Comparison of ENCODE assay signal across 8 cellular contexts in the genomic region with DNA sequence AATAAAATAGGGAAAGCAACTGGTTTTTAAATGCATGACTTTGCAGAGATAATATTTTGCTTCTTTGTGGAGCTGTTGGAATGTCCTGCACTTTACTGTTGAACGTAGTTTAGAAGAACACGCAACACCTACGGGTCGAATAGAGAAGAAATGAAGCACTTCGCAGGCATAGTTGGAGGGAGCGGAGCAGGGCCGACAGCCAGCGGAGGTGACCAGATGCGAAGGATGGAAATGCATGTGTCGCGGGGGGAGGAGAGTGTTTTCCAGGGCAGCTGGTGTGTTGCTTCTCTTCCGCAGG. TPM values are rescaled to one million over a fixed set of nuclear protein-coding genes. Genes with fewer than 3 reads are reported as not detected.
DNase-seq lines count a peak whose midpoint lies in the region; TF ChIP-seq lines count a peak whose summit lies in the region.

No MANE protein-coding gene starts in this region.

- no peak overlapping the region for H4K12ac ChIP-seq in trophoblast cell (ENCODE audit: low read depth, low read length)

- no peak overlapping the region for H2BK12ac ChIP-seq in trophoblast cell (ENCODE audit: low read length)

- H3K23ac ChIP-seq in trophoblast cell (ENCODE audit: low read length): no peak overlapping the region

- H3K4me1 ChIP-seq in HUES64 (ENCODE audit: insufficient read depth, low read length) (peaks cover 27% of the 10 kb centered on the region), trophoblast cell (ENCODE audit: control insufficient read depth in 1 of 2, insufficient read depth in 2 of 2, low read length in 2 of 2) (peaks cover 4 to 18% of the 10 kb centered on the region in 2 experiments)

- no peak overlapping the region for H2BK5ac ChIP-seq in trophoblast cell (ENCODE audit: low read depth, low read length, poor library complexity)

- peak overlapping the region; percentile 94 for H3K4me3 ChIP-seq in HUES64 (ENCODE audit: low read length)
- peak overlapping the region; percentile 81 for H3K4me3 ChIP-seq in WI38 (ENCODE audit: low read depth, low read length)
- H3K4me3 ChIP-seq in fibroblast of the aortic adventitia (ENCODE audit: low read depth, low read length): peak overlapping the region; percentile 97
- peak overlapping the region; percentile 98 for H3K4me3 ChIP-seq in trophoblast cell (ENCODE audit: low read depth, low read length)

- H3K4ac ChIP-seq in trophoblast cell (ENCODE audit: low read depth, low read length): peak overlapping the region; percentile 74

- H2BK120ac ChIP-seq in trophoblast cell (ENCODE audit: insufficient read depth, low read length, poor library complexity): no peak overlapping the region

- H3K9ac ChIP-seq in HUES64 (ENCODE audit: low read depth, low read length): peak overlapping the region; percentile 97
- H3K9ac ChIP-seq in trophoblast cell (ENCODE audit: low read length): peak overlapping the region; percentile 5

- DNase-seq in CD14-positive monocyte (ENCODE audit: low spot score) (no peak), fibroblast of the aortic adventitia (ENCODE audit: low read depth) (peak; percentile 53), trophoblast cell (peak; percentile 38 to 62), activated gamma-delta T cell treated with Interleukin-2 at 50 U/mL for 16 hours (no peak), SW 1271 (lab: John Stamatoyannopoulos, UW) (no peak), cerebellum (ENCODE audit: low spot score) (no peak)

- peaks cover 12% of the 10 kb centered on the region for H3K79me1 ChIP-seq in trophoblast cell (ENCODE audit: low read length)

- peaks cover 16% of the 10 kb centered on the region for H3K79me2 ChIP-seq in trophoblast cell (ENCODE audit: control insufficient read depth, insufficient read depth, low read length, poor library complexity)

- H3K9me3 ChIP-seq in HUES64 (ENCODE audit: insufficient read depth, low read depth, low read length) (no peaks in the 10 kb centered on the region), trophoblast cell (ENCODE audit: insufficient read depth, low read depth, low read length) (no peaks in the 10 kb centered on the region)

- 2% methylated on average over 12 of the region's 12 CpGs for WGBS in HUES64
- no CpG with 5 or more reads among the region's 12 CpGs for WGBS in trophoblast cell (ENCODE audit: extremely low coverage, insufficient coverage, insufficient read length)

- peak overlapping the region; percentile 97 for H3K4me2 ChIP-seq in trophoblast cell (ENCODE audit: low read length)

- H3K18ac ChIP-seq in trophoblast cell (ENCODE audit: low read length): no peak overlapping the region

- no peak overlapping the region for H3K14ac ChIP-seq in trophoblast cell (ENCODE audit: low read length)

- H3K27ac Mint-ChIP-seq in CD14-positive monocyte: peak overlapping the region; percentile 83 to 94 (median 90)

- peaks cover 68% of the 10 kb centered on the region for H3K4me1 Mint-ChIP-seq in CD14-positive monocyte

- peak overlapping the region; percentile 85 to 96 for H3K4me3 Mint-ChIP-seq in CD14-positive monocyte

- peaks cover 9% of the 10 kb centered on the region for H3K27me3 ChIP-seq in HUES64 (ENCODE audit: insufficient read depth, low read length)
- H3K27me3 ChIP-seq in trophoblast cell (ENCODE audit: insufficient read depth, low read length): no peaks in the 10 kb centered on the region

- peaks cover 17 to 18% of the 10 kb centered on the region in 2 donors for H3K36me3 Mint-ChIP-seq in CD14-positive monocyte

- no peak overlapping the region for H2AFZ ChIP-seq in trophoblast cell (ENCODE audit: insufficient read depth, low read length, poor library complexity)

- H3K9me3 Mint-ChIP-seq in CD14-positive monocyte: peaks cover 0 to 2% (median 0%) of the 10 kb centered on the region in 7 donors

- TF ChIP-seq CTCF in CD14-positive monocyte (IDR thresholded peaks at IDR 0.05): no peak
- TF ChIP-seq CTCF in WI38 (IDR thresholded peaks at IDR 0.05; ENCODE audit: low read depth, low read length): no peak
- no peak for TF ChIP-seq CTCF in fibroblast of the aortic adventitia (IDR thresholded peaks at IDR 0.05; ENCODE audit: insufficient read depth, low read length)

- H3K27ac ChIP-seq in HUES64 (ENCODE audit: low read depth, low read length): no peak overlapping the region
- peak overlapping the region; percentile 95 for H3K27ac ChIP-seq in trophoblast cell (ENCODE audit: low read depth, low read length)

- H3K27me3 Mint-ChIP-seq in CD14-positive monocyte (ENCODE audit: low read depth in 3 of 3): peaks cover 0 to 1% (median 0%) of the 10 kb centered on the region in 3 donors

- intact Hi-C loops in CD14-positive monocyte (cut with micrococcal nuclease): loop anchor here (5.0 to 10.0 kb wide), 5 partner anchors 42 to 680 kb away; a partner anchor contains a TSS

- no peak overlapping the region for H4K8ac ChIP-seq in trophoblast cell (ENCODE audit: low read depth, low read length)

- H3K36me3 ChIP-seq in HUES64 (ENCODE audit: insufficient read depth, low read length) (peaks cover 3% of the 10 kb centered on the region), trophoblast cell (ENCODE audit: control insufficient read depth in 1 of 2, insufficient read depth in 2 of 2, low read length in 2 of 2) (peaks cover 4 to 5% of the 10 kb centered on the region in 2 experiments)

- peak overlapping the region; percentile 30 for H4K91ac ChIP-seq in trophoblast cell (ENCODE audit: low read depth, low read length)

- no peak overlapping the region for H2AK5ac ChIP-seq in trophoblast cell (ENCODE audit: low read length)

RNA-seq across cellular contexts. Expression of a gene that starts 0.8 kb away (rescaled TPM):
- polyA plus RNA-seq in CD14-positive monocyte: 10 to 100 TPM; 16.8 to 17.8 TPM
- polyA plus RNA-seq in HUES64 (2013, experiment 1 of 2): 19.9 TPM
- polyA plus RNA-seq in HUES64 (2013, experiment 2 of 2): 23.6 TPM
- total RNA-seq in fibroblast of the aortic adventitia (ENCODE audit: low replicate concordance): 13.8 and 32.8 TPM in 2 replicates
- 26.6 and 27.5 TPM in 2 replicates for polyA plus RNA-seq in trophoblast cell (2013)
- total RNA-seq in cerebellum: 38.3 TPM

Comparison
In these comparisons a context has a peak if more than half of its experiments do, and no peak if none do; other contexts are left out.
1. DNase-seq: peak in fibroblast of the aortic adventitia (single experiment) and trophoblast cell (2 of 2); none in CD14-positive monocyte (single experiment), activated gamma-delta T cell treated with Interleukin-2 at 50 U/mL for 16 hours (single experiment), SW 1271 (0 of 2) and cerebellum (single experiment).
2. Peak in every context shown above with its lines, with median percentiles within 50 percentile points of each other: H3K4me3 ChIP-seq.